Comparison of ENCODE assay signal across 21 cellular contexts in genomic region chr21:44850905-44851657, GRCh38. TPM values are rescaled to one million over a fixed set of nuclear protein-coding genes. Genes with fewer than 3 reads are reported as not detected.
DNase-seq lines count a peak whose midpoint lies in the region; ATAC-seq, FAIRE-seq and TF ChIP-seq lines count a peak whose summit lies in the region.
"Had no signal": no experiment of that assay in that cellular context is flagged by ENCODE, and none has a peak within 500 bp of the region (broad histone marks: within the 10 kb centered on the region; RNA-seq: fewer than 3 reads in every experiment).

No MANE protein-coding gene starts in this region.

- peaks cover 2 to 14% of the 10 kb centered on the region in 2 donors for H3K36me3 Mint-ChIP-seq in activated T-cell treated with anti-CD3 and anti-CD28 coated beads, Interleukin-2, amount 50 U/mL, for 72 hours (ENCODE audit: insufficient read depth in 2 of 2)

- H3K36me3 ChIP-seq in kidney (ENCODE audit: control insufficient read depth in 1 of 2, insufficient read depth in 2 of 2, low read length in 2 of 2), result peaks cover 27 to 44% of the 10 kb centered on the region in 2 donors
- peaks cover 0 to 40% of the 10 kb centered on the region in 2 donors for H3K36me3 ChIP-seq in gastrocnemius medialis

- in situ Hi-C loops in gastrocnemius medialis (cut with MboI; ENCODE audit: low sequenced_read_pairs in 4 of 4), result no loop called here

- H3K4me1 Mint-ChIP-seq in activated T-cell treated with anti-CD3 and anti-CD28 coated beads, Interleukin-2, amount 50 U/mL, for 72 hours (ENCODE audit: low read depth), result peaks cover 40% of the 10 kb centered on the region

- H3K4me3 Mint-ChIP-seq in activated T-cell treated with anti-CD3 and anti-CD28 coated beads, Interleukin-2, amount 50 U/mL, for 72 hours, result peak overlapping the region in 1 of 2 donors; percentile 14
- H3K4me3 Mint-ChIP-seq: stimulated activated naive B cell treated with anti-CD40 and anti-IgM and Interleukin-4, amounts not matched to agents 10 μg/mL and 1 μg/mL and 100 μg/mL, for 72 hours had no signal

- H3K27ac Mint-ChIP-seq in activated T-cell treated with anti-CD3 and anti-CD28 coated beads, Interleukin-2, amount 50 U/mL, for 72 hours, result peak overlapping the region; percentile 37
- H3K27ac Mint-ChIP-seq: stimulated activated naive B cell treated with anti-CD40 and anti-IgM and Interleukin-4, amounts not matched to agents 10 μg/mL and 1 μg/mL and 100 μg/mL, for 72 hours had no signal

- peak overlapping the region; percentile 24 for H3K27ac ChIP-seq in RWPE1
- H3K27ac ChIP-seq in kidney (ENCODE audit: low read depth in 2 of 2, low read length in 2 of 2), result no peak overlapping the region
- H3K27ac ChIP-seq in gastrocnemius medialis, result peak overlapping the region; percentile 68 to 89 (median 88)

- POLR2A ChIA-PET in RWPE1 (lab: Yijun Ruan, JAX; ENCODE audit: low non-redundant PET), result no interaction called here

- TF ChIP-seq POLR2A in gastrocnemius medialis (IDR thresholded peaks at IDR 0.05), result peak in 1 of 2 donors; percentile 9

- no peak for DNase-seq in activated T-cell treated with anti-CD3 and anti-CD28 coated beads, Interleukin-2, amount 50 U/mL, for 72 hours
- DNase-seq in activated T-cell treated with anti-CD3 and anti-CD28 coated beads for 4 hours (no peak), RWPE1 (ENCODE audit: low spot score) (no peak), kidney (peak; percentile 69), gastrocnemius medialis (peak; percentile 48 to 81), T-helper 9 cell (no peak), NCI-H510A (lab: John Stamatoyannopoulos, UW) (no peak)
- DNase-seq: ACHN; activated CD4-positive, alpha-beta T cell treated with anti-CD3 and anti-CD28 coated beads, Interleukin-2, amount 50 U/mL, for 48 hours; CD8-positive, alpha-beta memory T cell; DND-41; GOT3; islet precursor cell; NCI-H1436; NCI-H2171; NCI-H748 treated with DMSO at 0.1 percent for 48 hours; PC-3; stimulated activated naive B cell treated with anti-CD40 and anti-IgM and Interleukin-4, amounts not matched to agents 10 μg/mL and 1 μg/mL and 100 μg/mL, for 72 hours had no signal

- H3K27me3 ChIP-seq in gastrocnemius medialis, result no peaks in the 10 kb centered on the region
- H3K27me3 ChIP-seq: transverse colon had no signal

- H3K9me3 Mint-ChIP-seq in activated T-cell treated with anti-CD3 and anti-CD28 coated beads, Interleukin-2, amount 50 U/mL, for 72 hours, result no peaks in the 10 kb centered on the region
- H3K9me3 Mint-ChIP-seq: CD8-positive, alpha-beta memory T cell; stimulated activated naive B cell treated with anti-CD40 and anti-IgM and Interleukin-4, amounts not matched to agents 10 μg/mL and 1 μg/mL and 100 μg/mL, for 72 hours had no signal

- intact Hi-C loops in kidney (cut with DNase I) (no loop called here), gastrocnemius medialis (cut with DNase I; ENCODE audit: low total_unique reads) (no loop called here)

- FAIRE-seq in kidney (lab: Jason Lieb, UNC), result no peak
- FAIRE-seq: colon had no signal

- H3K4me1 ChIP-seq in kidney (ENCODE audit: control insufficient read depth in 1 of 2, insufficient read depth in 1 of 2, low read depth in 1 of 2, low read length in 2 of 2) (peaks cover 17 to 18% of the 10 kb centered on the region in 2 donors), gastrocnemius medialis (peaks cover 33 to 42% of the 10 kb centered on the region in 2 donors)

- no peak for TF ChIP-seq CTCF in RWPE1 (conservative IDR thresholded peaks at IDR 0.05; ENCODE audit: low read depth)
- no peak for TF ChIP-seq CTCF in kidney (IDR thresholded peaks at IDR 0.05; ENCODE audit: borderline replicate concordance, extremely low read depth, insufficient read depth)
- no peak for TF ChIP-seq CTCF in gastrocnemius medialis (IDR thresholded peaks at IDR 0.05 in 4 of 5, conservative IDR thresholded peaks at IDR 0.05 in 1 of 5)

- no peak overlapping the region for H3K4me3 ChIP-seq in kidney (ENCODE audit: low read length in 2 of 2)
- no peak overlapping the region for H3K4me3 ChIP-seq in gastrocnemius medialis
- H3K4me3 ChIP-seq: transverse colon had no signal

- no peak overlapping the region for H3K9ac ChIP-seq in kidney (ENCODE audit: low read length in 2 of 2)

- CTCF ChIA-PET in RWPE1 (lab: Yijun Ruan, JAX), result no interaction called here

- ATAC-seq in activated T-cell treated with anti-CD3 and anti-CD28 coated beads, Interleukin-2, amount 50 U/mL, for 72 hours (replicated peaks in 1 of 2), result no peak
- peak in 1 of 2 donors; percentile 15 for ATAC-seq in gastrocnemius medialis
- ATAC-seq in activated CD4-positive, CD25-positive, alpha-beta regulatory T cell treated with anti-CD3 and anti-CD28 coated beads, Interleukin-2, amount 50 U/mL, for 24 hours, result no peak
- ATAC-seq: PC-3; stimulated activated naive B cell treated with anti-CD40 and anti-IgM and Interleukin-4, amounts not matched to agents 10 μg/mL and 1 μg/mL and 100 μg/mL, for 72 hours had no signal

- H3K27me3 Mint-ChIP-seq in activated T-cell treated with anti-CD3 and anti-CD28 coated beads, Interleukin-2, amount 50 U/mL, for 72 hours (ENCODE audit: low read depth), result no peaks in the 10 kb centered on the region
- H3K27me3 Mint-ChIP-seq: CD8-positive, alpha-beta memory T cell; stimulated activated naive B cell treated with anti-CD40 and anti-IgM and Interleukin-4, amounts not matched to agents 10 μg/mL and 1 μg/mL and 100 μg/mL, for 72 hours had no signal

- no peaks in the 10 kb centered on the region for H3K9me3 ChIP-seq in kidney (ENCODE audit: control insufficient read depth in 1 of 2, low read length in 2 of 2)
- no peaks in the 10 kb centered on the region for H3K9me3 ChIP-seq in gastrocnemius medialis
- H3K9me3 ChIP-seq: transverse colon had no signal

RNA-seq across cellular contexts. Expression of gene PTTG1IP, which starts 22.4 kb away (rescaled TPM):
- 10 to 100 TPM; 63.9 to 70.5 TPM for total RNA-seq in activated T-cell treated with anti-CD3 and anti-CD28 coated beads, Interleukin-2, amount 50 U/mL, for 72 hours
- total RNA-seq in kidney (378 TPM), gastrocnemius medialis (100 to 1,000 TPM; 116 to 217 (median 127) TPM)
- polyA plus RNA-seq in kidney (ENCODE audit: insufficient read depth, low read depth, low replicate concordance), result 187 TPM

RNA-seq across cellular contexts. Expression of gene SUMO3, which starts 33.2 kb away (rescaled TPM):
- total RNA-seq in activated T-cell treated with anti-CD3 and anti-CD28 coated beads, Interleukin-2, amount 50 U/mL, for 72 hours, result 10 to 100 TPM; 60.1 to 67.8 TPM
- total RNA-seq in kidney (88.6 TPM), gastrocnemius medialis (10 to 100 TPM; 49.0 to 85.9 (median 63.7) TPM)
- polyA plus RNA-seq in kidney (ENCODE audit: insufficient read depth, low read depth, low replicate concordance), result 89.9 TPM

RNA-seq across cellular contexts. Expression of gene UBE2G2, which starts 49.5 kb away (rescaled TPM):
- total RNA-seq in activated T-cell treated with anti-CD3 and anti-CD28 coated beads, Interleukin-2, amount 50 U/mL, for 72 hours, result 10 to 100 TPM; 85.2 to 95.6 TPM
- total RNA-seq in kidney (86.0 TPM), gastrocnemius medialis (10 to 100 TPM; 64.2 to 83.8 (median 73.3) TPM)
- polyA plus RNA-seq in kidney (ENCODE audit: insufficient read depth, low read depth, low replicate concordance), result 39.4 TPM

Comparison
In these comparisons a context has a peak if more than half of its experiments do, and no peak if none do; other contexts are left out.
1. DNase-seq: peak in kidney (single experiment) and gastrocnemius medialis (2 of 2); none in activated T-cell treated with anti-CD3 and anti-CD28 coated beads, Interleukin-2, amount 50 U/mL, for 72 hours (0 of 2), activated T-cell treated with anti-CD3 and anti-CD28 coated beads for 4 hours (single experiment), RWPE1 (single experiment), T-helper 9 cell (single experiment) and NCI-H510A (single experiment).
2. H3K27ac ChIP-seq: peak in RWPE1 (single experiment) and gastrocnemius medialis (4 of 4); none in kidney (0 of 2).